9 cellular contexts compared by ENCODE assay signal in genomic region chr3:69088033-69088432, GRCh38. TPM values are rescaled to one million over a fixed set of nuclear protein-coding genes. Genes with fewer than 3 reads are reported as not detected.
DNase-seq lines count a peak whose midpoint lies in the region; ATAC-seq and TF ChIP-seq lines count a peak whose summit lies in the region.
"Had no signal": no experiment of that assay in that cellular context is flagged by ENCODE, and none has a peak within 500 bp of the region (broad histone marks: within the 10 kb centered on the region; RNA-seq: fewer than 3 reads in every experiment).

No MANE protein-coding gene starts in this region.

- H3K27ac ChIP-seq in layer of hippocampus (ENCODE audit: low read depth, low read length) = peak overlapping the region; percentile 24
- H3K27ac ChIP-seq in testis = no peak overlapping the region

- no peak for DNase-seq in activated T-helper 1 cell treated with anti-CD3 and anti-CD28 coated beads, Interleukin-12 subunit alpha, Interleukin-12 subunit beta, Interleukin-2, Interleukin-4 antibody, amounts not matched to agents 30 ng/mL and 10 ng/mL and 1 ng/mL, durations not matched to agents 14 hours and 24 hours and 36 hours (ENCODE audit: low spot score)
- no peak for DNase-seq in cerebellar nuclear complex (lab: John Stamatoyannopoulos, UW)
- DNase-seq in testis = no peak
- no peak for DNase-seq in occipital lobe (lab: John Stamatoyannopoulos, UW)
- no peak for DNase-seq in NOMO-1 treated with dmso at 0.1 percent for 144 hours (lab: John Stamatoyannopoulos, UW; ENCODE audit: unreplicated experiment)

- H3K27me3 ChIP-seq in layer of hippocampus (ENCODE audit: control insufficient read depth, insufficient read depth, low read length) = no peaks in the 10 kb centered on the region
- no peaks in the 10 kb centered on the region for H3K27me3 ChIP-seq in testis

- peaks cover 47% of the 10 kb centered on the region for H3K36me3 Mint-ChIP-seq in activated T-helper 1 cell treated with anti-CD3 and anti-CD28 coated beads, Interleukin-12 subunit alpha, Interleukin-12 subunit beta, Interleukin-2, Interleukin-4 antibody, amounts not matched to agents 30 ng/mL and 10 ng/mL and 1 ng/mL, durations not matched to agents 14 hours and 24 hours and 36 hours (ENCODE audit: low read depth)

- no peaks in the 10 kb centered on the region for H3K36me3 ChIP-seq in testis (ENCODE audit: low read depth, missing control alignments)

- WGBS in testis, 2 donors = 46 to 47% methylated on average over 2 of the region's 2 CpGs

- no peaks in the 10 kb centered on the region for H3K9me3 ChIP-seq in testis

- no peaks in the 10 kb centered on the region for H3K9me3 Mint-ChIP-seq in activated T-helper 1 cell treated with anti-CD3 and anti-CD28 coated beads, Interleukin-12 subunit alpha, Interleukin-12 subunit beta, Interleukin-2, Interleukin-4 antibody, amounts not matched to agents 30 ng/mL and 10 ng/mL and 1 ng/mL, durations not matched to agents 14 hours and 24 hours and 36 hours

- TF ChIP-seq POLR2A in testis (IDR thresholded peaks at IDR 0.05) = no peak

- intact Hi-C loops in activated T-helper 1 cell treated with anti-CD3 and anti-CD28 coated beads, Interleukin-12 subunit alpha, Interleukin-12 subunit beta, Interleukin-2, Interleukin-4 antibody, amounts not matched to agents 30 ng/mL and 10 ng/mL and 1 ng/mL, durations not matched to agents 14 hours and 24 hours and 36 hours (cut with micrococcal nuclease) = loop anchor here (10.0 kb wide), 1 partner anchor 1997 kb away; no protein-coding TSS in a partner anchor
- intact Hi-C loops in testis (cut with DNase I; ENCODE audit: low total_unique reads) = no loop called here

- ATAC-seq in HG02642 (IDR thresholded peaks at IDR 0.05; ENCODE audit: poor library complexity, unreplicated experiment) = peak; percentile 22

- H3K27ac Mint-ChIP-seq in activated T-helper 1 cell treated with anti-CD3 and anti-CD28 coated beads, Interleukin-12 subunit alpha, Interleukin-12 subunit beta, Interleukin-2, Interleukin-4 antibody, amounts not matched to agents 30 ng/mL and 10 ng/mL and 1 ng/mL, durations not matched to agents 14 hours and 24 hours and 36 hours = peak overlapping the region; percentile 92

- TF ChIP-seq CTCF in testis (IDR thresholded peaks at IDR 0.05) = no peak

- H3K27me3 Mint-ChIP-seq in activated T-helper 1 cell treated with anti-CD3 and anti-CD28 coated beads, Interleukin-12 subunit alpha, Interleukin-12 subunit beta, Interleukin-2, Interleukin-4 antibody, amounts not matched to agents 30 ng/mL and 10 ng/mL and 1 ng/mL, durations not matched to agents 14 hours and 24 hours and 36 hours (ENCODE audit: insufficient read depth) = no peaks in the 10 kb centered on the region

- H3K4me1 ChIP-seq in testis = peaks cover 50% of the 10 kb centered on the region

- peak overlapping the region; percentile 84 for H3K4me3 ChIP-seq in GM08714 (ENCODE audit: low read length)
- no peak overlapping the region for H3K4me3 ChIP-seq in testis

- H3K4me3 Mint-ChIP-seq in activated T-helper 1 cell treated with anti-CD3 and anti-CD28 coated beads, Interleukin-12 subunit alpha, Interleukin-12 subunit beta, Interleukin-2, Interleukin-4 antibody, amounts not matched to agents 30 ng/mL and 10 ng/mL and 1 ng/mL, durations not matched to agents 14 hours and 24 hours and 36 hours = peak overlapping the region; percentile 98

- H3K4me1 Mint-ChIP-seq in activated T-helper 1 cell treated with anti-CD3 and anti-CD28 coated beads, Interleukin-12 subunit alpha, Interleukin-12 subunit beta, Interleukin-2, Interleukin-4 antibody, amounts not matched to agents 30 ng/mL and 10 ng/mL and 1 ng/mL, durations not matched to agents 14 hours and 24 hours and 36 hours (ENCODE audit: low read depth) = peaks cover 67% of the 10 kb centered on the region

RNA-seq across cellular contexts. Expression of gene ARL6IP5, which starts 3.3 kb away (rescaled TPM):
- total RNA-seq in activated T-helper 1 cell treated with anti-CD3 and anti-CD28 coated beads, Interleukin-12 subunit alpha, Interleukin-12 subunit beta, Interleukin-2, Interleukin-4 antibody, amounts not matched to agents 30 ng/mL and 10 ng/mL and 1 ng/mL, durations not matched to agents 14 hours and 24 hours and 36 hours = 147 and 156 TPM in 2 replicates
- total RNA-seq in testis (10 to 100 TPM; 61.3 to 70.6 TPM), occipital lobe (63.5 TPM)
- polyA plus RNA-seq in testis (ENCODE audit: insufficient read depth, low read depth, low replicate concordance) = 68.3 TPM

RNA-seq across cellular contexts. Expression of gene UBA3, which starts 7.9 kb away (rescaled TPM):
- total RNA-seq in activated T-helper 1 cell treated with anti-CD3 and anti-CD28 coated beads, Interleukin-12 subunit alpha, Interleukin-12 subunit beta, Interleukin-2, Interleukin-4 antibody, amounts not matched to agents 30 ng/mL and 10 ng/mL and 1 ng/mL, durations not matched to agents 14 hours and 24 hours and 36 hours = 113 and 117 TPM in 2 replicates
- total RNA-seq in testis (10 to 100 TPM; 43.1 to 56.2 TPM), occipital lobe (103 TPM)
- polyA plus RNA-seq in testis (ENCODE audit: insufficient read depth, low read depth, low replicate concordance) = 39.8 TPM

RNA-seq across cellular contexts. Expression of gene LMOD3, which starts 34.4 kb away (rescaled TPM):
- total RNA-seq in activated T-helper 1 cell treated with anti-CD3 and anti-CD28 coated beads, Interleukin-12 subunit alpha, Interleukin-12 subunit beta, Interleukin-2, Interleukin-4 antibody, amounts not matched to agents 30 ng/mL and 10 ng/mL and 1 ng/mL, durations not matched to agents 14 hours and 24 hours and 36 hours = not detected in 2 replicates
- total RNA-seq in testis (not detected), occipital lobe (0.16 TPM)
- 0.55 TPM for polyA plus RNA-seq in testis (ENCODE audit: insufficient read depth, low read depth, low replicate concordance)
- total RNA-seq: pulmonary artery endothelial cell had no signal

RNA-seq across cellular contexts. Expression of gene TMF1, which starts 35.9 kb away (rescaled TPM):
- 43.0 and 43.1 TPM in 2 replicates for total RNA-seq in activated T-helper 1 cell treated with anti-CD3 and anti-CD28 coated beads, Interleukin-12 subunit alpha, Interleukin-12 subunit beta, Interleukin-2, Interleukin-4 antibody, amounts not matched to agents 30 ng/mL and 10 ng/mL and 1 ng/mL, durations not matched to agents 14 hours and 24 hours and 36 hours
- total RNA-seq in testis (10 to 100 TPM; 37.4 to 67.7 TPM), occipital lobe (41.6 TPM)
- 30.6 TPM for polyA plus RNA-seq in testis (ENCODE audit: insufficient read depth, low read depth, low replicate concordance)
